23 cellular contexts compared by ENCODE assay signal in genomic region chr3:188539631-188540194, GRCh38.
"Had no signal": no experiment of that assay in that cellular context is flagged by ENCODE, and none has a peak within 500 bp of the region (broad histone marks: within the 10 kb centered on the region; RNA-seq: fewer than 3 reads in every experiment).

No MANE protein-coding gene starts in this region.

- ATAC-seq: activated naive CD8-positive, alpha-beta T cell treated with anti-CD3 and anti-CD28 coated beads, Interleukin-2, amount 50 U/mL, for 24 hours; activated T-cell treated with anti-CD3 and anti-CD28 coated beads, Interleukin-2, amount 50 U/mL, for 72 hours; gastroesophageal sphincter; left ventricle myocardium superior; natural killer cell treated with Interleukin-12 subunit alpha and Interleukin-12 subunit beta and Interleukin-15 and Interleukin-18, amount 100 ng/mL, for 72 hours; psoas muscle; right cardiac atrium; stimulated activated memory B cell treated with anti-CD40 and anti-IgM and Interleukin-4, amounts not matched to agents 10 μg/mL and 1 μg/mL and 100 μg/mL, for 72 hours had no signal

- H3K36me3 ChIP-seq: brain microvascular endothelial cell, gastroesophageal sphincter, ovary, vagina had no signal

- H3K27ac ChIP-seq: brain microvascular endothelial cell, gastroesophageal sphincter, ovary, psoas muscle, skin epidermis, vagina had no signal

- DNase-seq: activated B cell treated with CpG ODN at 0.5 μM for 24 hours; activated CD4-positive, alpha-beta T cell treated with anti-CD3 and anti-CD28 coated beads for 4 hours; activated CD4-positive, alpha-beta T cell treated with anti-CD3 and anti-CD28 coated beads, Interleukin-2, amount 50 U/mL, for 48 hours; activated effector memory CD4-positive, alpha-beta T cell treated with Interleukin-2 at 50 U/mL for 16 hours; activated naive CD4-positive, alpha-beta T cell treated with anti-CD3 and anti-CD28 coated beads, Interleukin-2, amount 10 ng/mL, durations not matched to agents 7 days and 5 days; activated naive CD8-positive, alpha-beta T cell treated with anti-CD3 and anti-CD28 coated beads, Interleukin-2, amount 50 U/mL, for 24 hours; activated T-cell treated with anti-CD3 and anti-CD28 coated beads, Interleukin-2, amount 50 U/mL, for 72 hours; brain microvascular endothelial cell; effector memory CD4-positive, alpha-beta T cell; head of caudate nucleus; hypothalamus; left ventricle myocardium superior; mammary epithelial cell; ovary; psoas muscle; right cardiac atrium; T1000; trophoblast cell had no signal

- H3K4me3 ChIP-seq: gastroesophageal sphincter, ovary, psoas muscle, skin epidermis, vagina had no signal

- H3K27me3 ChIP-seq: brain microvascular endothelial cell, gastroesophageal sphincter, ovary, vagina had no signal

- H3K9me3 ChIP-seq: gastroesophageal sphincter, ovary, psoas muscle, vagina had no signal

- H3K4me1 ChIP-seq: vagina had no signal
